Comparison of ENCODE assay signal across 20 cellular contexts in genomic region chr10:1010703-1011102, GRCh38. TPM values are rescaled to one million over a fixed set of nuclear protein-coding genes. Genes with fewer than 3 reads are reported as not detected.
"Had no signal": no experiment of that assay in that cellular context is flagged by ENCODE, and none has a peak within 500 bp of the region (broad histone marks: within the 10 kb centered on the region; RNA-seq: fewer than 3 reads in every experiment).

No MANE protein-coding gene starts in this region.

- DNase-seq: activated CD8-positive, alpha-beta T cell treated with anti-CD3 and anti-CD28 coated beads for 36 hours; activated naive CD4-positive, alpha-beta T cell treated with Interleukin-2 at 50 U/mL for 16 hours; activated T-cell treated with anti-CD3 and anti-CD28 coated beads, Interleukin-2, amount 50 U/mL, for 72 hours; hypothalamus; kidney; left ventricle myocardium superior; mesenchymal stem cell; nephron progenitor cell; occipital lobe; right lobe of liver; SK-N-SH; T-cell; tibial artery had no signal

- H3K27me3 ChIP-seq: cardiac muscle cell, esophagus muscularis mucosa, right lobe of liver, tibial artery, vagina had no signal

- FAIRE-seq: colon, kidney had no signal

- H3K27ac ChIP-seq: cardiac muscle cell, esophagus muscularis mucosa, right lobe of liver, tibial artery, vagina had no signal

- H3K4me1 ChIP-seq: esophagus muscularis mucosa, right lobe of liver, tibial artery, vagina had no signal

- H3K4me2 ChIP-seq: SK-N-SH, smooth muscle cell had no signal

- H3K4me3 ChIP-seq: cardiac muscle cell, esophagus muscularis mucosa, right lobe of liver, smooth muscle cell, tibial artery, vagina had no signal

- H3K9me3 ChIP-seq: esophagus muscularis mucosa, right lobe of liver, SK-N-SH, tibial artery, vagina had no signal

- H3K9ac ChIP-seq: SK-N-SH had no signal

- H3K9me2 ChIP-seq: SK-N-SH had no signal

- ATAC-seq: left ventricle myocardium superior had no signal

RNA-seq across cellular contexts. Expression of gene IDI2, which starts 15.0 kb away (rescaled TPM):
- total RNA-seq: activated CD4-positive, alpha-beta T cell treated with anti-CD3 and anti-CD28 coated beads for 36 hours; activated CD8-positive, alpha-beta T cell treated with anti-CD3 and anti-CD28 coated beads for 36 hours; activated T-cell treated with anti-CD3 and anti-CD28 coated beads, Interleukin-2, amount 50 U/mL, for 72 hours; cardiac muscle cell; esophagus muscularis mucosa; kidney; left ventricle myocardium superior; occipital lobe; progenitor cell of endocrine pancreas; right lobe of liver; smooth muscle cell; T-cell; vagina had no signal
- polyA plus RNA-seq: cardiac muscle cell, SK-N-SH, smooth muscle cell had no signal
